Comparison of ENCODE assay signal across 12 cellular contexts in genomic region chr12:106205208-106206069, GRCh38. TPM values are rescaled to one million over a fixed set of nuclear protein-coding genes. Genes with fewer than 3 reads are reported as not detected.
DNase-seq lines count a peak whose midpoint lies in the region; ATAC-seq, FAIRE-seq and TF ChIP-seq lines count a peak whose summit lies in the region.
"Had no signal": no experiment of that assay in that cellular context is flagged by ENCODE, and none has a peak within 500 bp of the region (broad histone marks: within the 10 kb centered on the region; RNA-seq: fewer than 3 reads in every experiment).

No MANE protein-coding gene starts in this region.

- H3K27ac ChIP-seq in dorsolateral prefrontal cortex (no peak overlapping the region), pancreas (no peak overlapping the region)
- H3K27ac ChIP-seq: lower lobe of right lung, vagina had no signal

- no peak for FAIRE-seq in pancreas (lab: Jason Lieb, UNC)

- no peaks in the 10 kb centered on the region for H3K9me3 ChIP-seq in pancreas
- H3K9me3 ChIP-seq: lower lobe of right lung, vagina had no signal

- in situ Hi-C loops in G401 (cut with HindIII; ENCODE audit: low sequenced_read_pairs) = no loop called here

- no peaks in the 10 kb centered on the region for H3K27me3 ChIP-seq in dorsolateral prefrontal cortex
- H3K27me3 ChIP-seq in pancreas = no peaks in the 10 kb centered on the region
- H3K27me3 ChIP-seq: vagina had no signal

- TF ChIP-seq CTCF in dorsolateral prefrontal cortex (IDR thresholded peaks at IDR 0.05 in 54 of 56, conservative IDR thresholded peaks at IDR 0.05 in 2 of 56; ENCODE audit: low read depth in 1 of 56, partially characterized antibody in 56 of 56) = peak in 42 of 56 donors; percentile 7 to 61 (median 38)
- no peak for TF ChIP-seq CTCF in pancreas (IDR thresholded peaks at IDR 0.05)

- no peaks in the 10 kb centered on the region for H3K4me1 ChIP-seq in pancreas
- H3K4me1 ChIP-seq: lower lobe of right lung, vagina had no signal

- intact Hi-C loops in dorsolateral prefrontal cortex (cut with DNase I) (no loop called here), pancreas (cut with DNase I) (no loop called here)

- no peaks in the 10 kb centered on the region for H3K36me3 ChIP-seq in pancreas
- H3K36me3 ChIP-seq: lower lobe of right lung, vagina had no signal

- 15 to 29% methylated on average over 6 of the region's 6 CpGs for WGBS in pancreas, 2 donors

- peak; percentile 70 for DNase-seq in G401 (ENCODE audit: low spot score)
- DNase-seq in NCI-H345 (lab: John Stamatoyannopoulos, UW) = peak; percentile 46
- DNase-seq in dorsolateral prefrontal cortex = peak in 1 of 10 donors; percentile 37
- peak in 3 of 6 donors; percentile 32 to 70 (median 42) for DNase-seq in pancreas
- no peak for DNase-seq in activated CD4-positive, alpha-beta T cell treated with anti-CD3 and anti-CD28 coated beads for 4 hours
- DNase-seq: effector CD8-positive, alpha-beta T cell; lower lobe of right lung; stimulated activated CD4-positive, alpha-beta T cell treated with anti-CD3 and anti-CD28 coated beads, Interleukin-2, amount 100 ng/mL, for 48 hours had no signal

- ATAC-seq in pancreas (peak in 3 of 4 donors; percentile 77 to 94 (median 86)), GM21723 (IDR thresholded peaks at IDR 0.05; ENCODE audit: unreplicated experiment) (no peak), HG03378 (IDR thresholded peaks at IDR 0.05; ENCODE audit: unreplicated experiment) (no peak), HG03196 (IDR thresholded peaks at IDR 0.05; ENCODE audit: unreplicated experiment) (no peak)

- H3K4me3 ChIP-seq in dorsolateral prefrontal cortex = no peak overlapping the region
- H3K4me3 ChIP-seq in pancreas = no peak overlapping the region
- H3K4me3 ChIP-seq: lower lobe of right lung, vagina had no signal

RNA-seq across cellular contexts. Expression of gene CKAP4, which starts 42.4 kb away (rescaled TPM):
- 50.9 and 54.4 TPM in 2 replicates for total RNA-seq in G401 (2014; rRNA removed; shearing (Covaris generic))
- total RNA-seq in dorsolateral prefrontal cortex (10 to 100 TPM; 11.0 to 24.2 (median 17.7) TPM), pancreas (10 to 100 TPM; 19.8 to 45.3 (median 28.4) TPM)
- 10 to 100 TPM in 1 of 2 donors, 1 to 10 TPM in 1; 5.6 to 14.3 TPM for polyA plus RNA-seq in pancreas

Comparison
In these comparisons a context has a peak if more than half of its experiments do, and no peak if none do; other contexts are left out.
1. DNase-seq: peak in G401 (single experiment) and NCI-H345 (single experiment); none in activated CD4-positive, alpha-beta T cell treated with anti-CD3 and anti-CD28 coated beads for 4 hours (0 of 2).
2. CTCF ChIP-seq: peak in dorsolateral prefrontal cortex (42 of 56); none in pancreas (0 of 4).
3. ATAC-seq: peak in pancreas (3 of 4); none in GM21723 (single experiment), HG03378 (single experiment) and HG03196 (single experiment).